1 cellular context compared by ENCODE assay signal in genomic region chr20:17987988-17988387, GRCh38.
A peak's percentile ranks its signal among the peaks of the same experiment; 100 is the strongest.
TF ChIP-seq lines count a peak whose summit lies in the region.

No MANE protein-coding gene starts in this region.

TF ChIP-seq in HepG2, 621 proteins besides CTCF, POLR2A, EP300 and RAD21:
- TF ChIP-seq ZNF878 (CRISPR knock-in tag; IDR thresholded peaks at IDR 0.05), result 0 out of 2 replicates have a peak, but pooled peaks have one; percentile 58
- no peak for TF ChIP-seq ZBTB26 (CRISPR knock-in tag; IDR thresholded peaks at IDR 0.05; ENCODE audit: borderline replicate concordance)
